Comparison of ENCODE assay signal across 8 cellular contexts in genomic region chr16:84186685-84187437, GRCh38. TPM values are rescaled to one million over a fixed set of nuclear protein-coding genes. Genes with fewer than 3 reads are reported as not detected.
DNase-seq lines count a peak whose midpoint lies in the region; ATAC-seq, FAIRE-seq and TF ChIP-seq lines count a peak whose summit lies in the region.

TAF1C (minus strand) TSS chr16:84187057; CDS start chr16:84184988, 2,069 bp downstream.

- no peaks in the 10 kb centered on the region for H3K27me3 ChIP-seq in Caco-2 (replicated peaks; ENCODE audit: control insufficient read depth, insufficient read depth, low read length)
- no peaks in the 10 kb centered on the region for H3K27me3 ChIP-seq in NT2/D1 (ENCODE audit: insufficient read depth, insufficient read length)
- H3K27me3 ChIP-seq in endodermal cell (ENCODE audit: control insufficient read depth, insufficient read depth, low read length, poor library complexity, severe bottlenecking) = no peaks in the 10 kb centered on the region

- H3K9ac ChIP-seq in NT2/D1 (ENCODE audit: insufficient read length, low read depth) (peak within 1 kb of the TSS; percentile 100), endodermal cell (ENCODE audit: extremely low read depth, low read length, poor library complexity, severe bottlenecking) (peak within 1 kb of the TSS; percentile 80)

- peak; percentile 97 to 98 for TF ChIP-seq CTCF in Caco-2 (IDR thresholded peaks at IDR 0.05; ENCODE audit: insufficient read depth in 1 of 2, low read depth in 1 of 2, low read length in 1 of 2, severe bottlenecking in 1 of 2, unreplicated experiment in 1 of 2)
- peak; percentile 97 for TF ChIP-seq CTCF in endodermal cell (conservative IDR thresholded peaks at IDR 0.05)

- H3K27ac ChIP-seq in endodermal cell (ENCODE audit: low read depth, low read length) = peak within 1 kb of the TSS; percentile 24

- H3K9me3 Mint-ChIP-seq in Caco-2 (ENCODE audit: unreplicated experiment) (no peaks in the 10 kb centered on the region), endodermal cell (no peaks in the 10 kb centered on the region)
- H3K9me3 Mint-ChIP-seq in activated CD8-positive, alpha-beta memory T cell treated with anti-CD3 and anti-CD28 coated beads, Interleukin-2, amount 10 ng/mL, durations not matched to agents 7 days and 5 days (ENCODE audit: low read depth) = no peaks in the 10 kb centered on the region

- 3 to 4% methylated on average over 26 to 55 of the region's 55 CpGs for WGBS in endodermal cell (ENCODE audit: insufficient coverage in 1 of 2, insufficient read length in 1 of 2), 2 experiments

- H3K27me3 Mint-ChIP-seq in Caco-2 (ENCODE audit: insufficient read depth, unreplicated experiment) (no peaks in the 10 kb centered on the region), endodermal cell (ENCODE audit: insufficient read depth) (no peaks in the 10 kb centered on the region)
- H3K27me3 Mint-ChIP-seq in activated CD8-positive, alpha-beta memory T cell treated with anti-CD3 and anti-CD28 coated beads, Interleukin-2, amount 10 ng/mL, durations not matched to agents 7 days and 5 days = no peaks in the 10 kb centered on the region

- H3K36me3 ChIP-seq in Caco-2 (ENCODE audit: control insufficient read depth, insufficient read depth, low read length) = peaks cover 4% of the 10 kb centered on the region
- H3K36me3 ChIP-seq in NT2/D1 (ENCODE audit: insufficient read depth, insufficient read length, low read length) = peaks cover 37% of the 10 kb centered on the region
- H3K36me3 ChIP-seq in endodermal cell (ENCODE audit: control insufficient read depth, insufficient read depth, low read length) = peaks cover 27% of the 10 kb centered on the region

- intact Hi-C loops in Caco-2 (cut with micrococcal nuclease; ENCODE audit: unreplicated experiment) = loop anchor here (1.0 to 10.0 kb wide), 2 partner anchors 42 to 298 kb away; partner anchors contain the start of genes DNAAF1 and HSDL1

- H3K4me1 ChIP-seq in Caco-2 (peaks cover 4% of the 10 kb centered on the region; the same call in 1 of the 2 replicates), NT2/D1 (ENCODE audit: insufficient read depth, insufficient read length) (peaks cover 3% of the 10 kb centered on the region), endodermal cell (ENCODE audit: control insufficient read depth, insufficient read depth, low read length) (no peaks in the 10 kb centered on the region)

- peaks cover 6% of the 10 kb centered on the region for H3K4me1 Mint-ChIP-seq in Caco-2 (ENCODE audit: low read depth, unreplicated experiment)
- H3K4me1 Mint-ChIP-seq in activated CD8-positive, alpha-beta memory T cell treated with anti-CD3 and anti-CD28 coated beads, Interleukin-2, amount 10 ng/mL, durations not matched to agents 7 days and 5 days = peaks cover 13% of the 10 kb centered on the region
- peaks cover 8% of the 10 kb centered on the region for H3K4me1 Mint-ChIP-seq in endodermal cell

- ATAC-seq in GM21360 (IDR thresholded peaks at IDR 0.05; ENCODE audit: unreplicated experiment) = peak; percentile 98
- peak; percentile 96 for ATAC-seq in activated CD8-positive, alpha-beta memory T cell treated with anti-CD3 and anti-CD28 coated beads, Interleukin-2, amount 10 ng/mL, durations not matched to agents 7 days and 5 days

- peaks cover 24% of the 10 kb centered on the region for H3K36me3 Mint-ChIP-seq in Caco-2 (ENCODE audit: insufficient read depth, unreplicated experiment)
- H3K36me3 Mint-ChIP-seq in activated CD8-positive, alpha-beta memory T cell treated with anti-CD3 and anti-CD28 coated beads, Interleukin-2, amount 10 ng/mL, durations not matched to agents 7 days and 5 days = peaks cover 11% of the 10 kb centered on the region
- peaks cover 25% of the 10 kb centered on the region for H3K36me3 Mint-ChIP-seq in endodermal cell (ENCODE audit: low read depth)

- peak; percentile 94 for FAIRE-seq in HTR-8/SVneo (lab: Jason Lieb, UNC)

- H3K4me3 ChIP-seq in Caco-2 (ENCODE audit: low read depth, low read length) (peak within 1 kb of the TSS; percentile 96), NT2/D1 (ENCODE audit: insufficient read length, low read depth) (peak within 1 kb of the TSS; percentile 100), endodermal cell (ENCODE audit: low read length) (peak within 1 kb of the TSS; percentile 95)

- CTCF ChIA-PET in Caco-2 (lab: Charles Lee) = interaction anchor here (0.5 to 1.8 kb wide), 35 partner anchors 8 to 688 kb away, joined by 3 to 19 read pairs (median 5); partner anchors contain the start of genes DNAAF1, HSDL1, MBTPS1 and SLC38A8
- CTCF ChIA-PET in activated CD8-positive, alpha-beta memory T cell treated with anti-CD3 and anti-CD28 coated beads, Interleukin-2, amount 10 ng/mL, durations not matched to agents 7 days and 5 days (lab: Charles Lee) = interaction anchor here (0.6 to 7.6 kb wide), 43 partner anchors 9 to 1534 kb away, joined by 3 to 143 read pairs (median 5); partner anchors contain the start of genes DNAAF1, HSDL1, MBTPS1 and OSGIN1

- DNase-seq in Caco-2 = peak; percentile 92 to 96
- peak; percentile 94 for DNase-seq in HTR-8/SVneo (ENCODE audit: insufficient read length, low spot score)
- DNase-seq in NT2/D1 (ENCODE audit: low read depth, low spot score) = peak; percentile 95
- peak; percentile 92 for DNase-seq in activated CD8-positive, alpha-beta memory T cell treated with anti-CD3 and anti-CD28 coated beads, Interleukin-2, amount 10 ng/mL, durations not matched to agents 7 days and 5 days
- peak; percentile 95 for DNase-seq in endodermal cell
- DNase-seq in mesenteric fat pad (ENCODE audit: low spot score) = peak; percentile 97
- peak; percentile 86 for DNase-seq in stimulated activated CD8-positive, alpha-beta memory T cell treated with anti-CD3 and anti-CD28 coated beads, Interleukin-15, amount 100 ng/mL, for 24 hours (ENCODE audit: low read depth)

- BruUV-seq in Caco-2 (replicated peaks; lab: Mats Ljungman, UMichigan) = no TSS peak

- H3K27ac Mint-ChIP-seq in Caco-2 (ENCODE audit: unreplicated experiment) (peak within 1 kb of the TSS; percentile 96), endodermal cell (peak within 1 kb of the TSS; percentile 92)
- H3K27ac Mint-ChIP-seq in activated CD8-positive, alpha-beta memory T cell treated with anti-CD3 and anti-CD28 coated beads, Interleukin-2, amount 10 ng/mL, durations not matched to agents 7 days and 5 days = peak within 1 kb of the TSS; percentile 92

- H3K9me3 ChIP-seq in Caco-2 (no peaks in the 10 kb centered on the region), NT2/D1 (ENCODE audit: insufficient read depth, low read length) (no peaks in the 10 kb centered on the region), endodermal cell (ENCODE audit: control insufficient read depth, low read length) (no peaks in the 10 kb centered on the region)

- POLR2A ChIA-PET in Caco-2 (lab: Charles Lee) = interaction anchor here (0.6 to 1.4 kb wide), 3 partner anchors 70 to 224 kb away, joined by 3 to 10 read pairs (median 5); partner anchors contain the start of gene MBTPS1

- H3K4me3 Mint-ChIP-seq in Caco-2 (ENCODE audit: unreplicated experiment) (peak within 1 kb of the TSS; percentile 93), endodermal cell (peak within 1 kb of the TSS; percentile 94)
- H3K4me3 Mint-ChIP-seq in activated CD8-positive, alpha-beta memory T cell treated with anti-CD3 and anti-CD28 coated beads, Interleukin-2, amount 10 ng/mL, durations not matched to agents 7 days and 5 days = peak within 1 kb of the TSS; percentile 95

RNA-seq across cellular contexts. Expression of gene TAF1C, which starts in this region (rescaled TPM):
- total RNA-seq in Caco-2 (2022) (69.9 and 79.7 TPM in 2 replicates), endodermal cell (10 to 100 TPM; 92.0 to 99.8 TPM), mesenteric fat pad (44.5 TPM)
- 10 to 100 TPM; 52.7 to 58.1 TPM for total RNA-seq in activated CD8-positive, alpha-beta memory T cell treated with anti-CD3 and anti-CD28 coated beads, Interleukin-2, amount 10 ng/mL, durations not matched to agents 7 days and 5 days
- 51.8 TPM for polyA plus RNA-seq in endodermal cell (2013, experiment 1 of 2)
- 37.9 TPM for polyA plus RNA-seq in endodermal cell (2013, experiment 2 of 2)

Comparison
In these comparisons a context has a peak if more than half of its experiments do, and no peak if none do; other contexts are left out.
1. Peak in every context shown above with its lines: DNase-seq, ATAC-seq, H3K4me3 ChIP-seq and H3K27ac ChIP-seq.